ENCODE assay signal across 12 cellular contexts in genomic region chr16:87829123-87829980, GRCh38. TPM values are rescaled to one million over a fixed set of nuclear protein-coding genes. Genes with fewer than 3 reads are reported as not detected.
DNase-seq lines count a peak whose midpoint lies in the region; ATAC-seq and TF ChIP-seq lines count a peak whose summit lies in the region.
"Had no signal": no experiment of that assay in that cellular context is flagged by ENCODE, and none has a peak within 500 bp of the region (broad histone marks: within the 10 kb centered on the region; RNA-seq: fewer than 3 reads in every experiment).

No MANE protein-coding gene starts in this region.

- TF ChIP-seq POLR2A in NB4 (IDR thresholded peaks at IDR 0.05; ENCODE audit: extremely low read depth, insufficient read length): no peak

- no peaks in the 10 kb centered on the region for H3K9me3 Mint-ChIP-seq in activated CD4-positive, alpha-beta T cell treated with anti-CD3 and anti-CD28 coated beads for 36 hours (ENCODE audit: low read depth)
- H3K9me3 Mint-ChIP-seq in activated T-cell treated with anti-CD3 and anti-CD28 coated beads, Interleukin-2, amount 50 U/mL, for 24 hours: no peaks in the 10 kb centered on the region
- H3K9me3 Mint-ChIP-seq in memory B cell: no peaks in the 10 kb centered on the region

- intact Hi-C loops in activated CD4-positive, alpha-beta T cell treated with anti-CD3 and anti-CD28 coated beads for 36 hours (cut with DNase I, micrococcal nuclease): no loop called here

- H3K4me1 Mint-ChIP-seq in activated CD4-positive, alpha-beta T cell treated with anti-CD3 and anti-CD28 coated beads for 36 hours: no peaks in the 10 kb centered on the region
- H3K4me1 Mint-ChIP-seq in activated T-cell treated with anti-CD3 and anti-CD28 coated beads, Interleukin-2, amount 50 U/mL, for 24 hours (ENCODE audit: low read depth): no peaks in the 10 kb centered on the region
- peaks cover 6% of the 10 kb centered on the region for H3K4me1 Mint-ChIP-seq in memory B cell

- no peak overlapping the region for H3K4me3 Mint-ChIP-seq in activated CD4-positive, alpha-beta T cell treated with anti-CD3 and anti-CD28 coated beads for 36 hours
- H3K4me3 Mint-ChIP-seq in activated T-cell treated with anti-CD3 and anti-CD28 coated beads, Interleukin-2, amount 50 U/mL, for 24 hours: peak overlapping the region; percentile 15
- H3K4me3 Mint-ChIP-seq in memory B cell: no peak overlapping the region

- CTCF ChIA-PET in activated CD4-positive, alpha-beta T cell treated with anti-CD3 and anti-CD28 coated beads for 36 hours (lab: Charles Lee): interaction anchor here (1.0 to 1.5 kb wide), 2 partner anchors 21 to 51 kb away, joined by 3 to 5 read pairs; no protein-coding TSS in a partner anchor

- peak overlapping the region; percentile 17 for H3K27ac Mint-ChIP-seq in activated CD4-positive, alpha-beta T cell treated with anti-CD3 and anti-CD28 coated beads for 36 hours
- peak overlapping the region; percentile 82 for H3K27ac Mint-ChIP-seq in activated T-cell treated with anti-CD3 and anti-CD28 coated beads, Interleukin-2, amount 50 U/mL, for 24 hours
- peak overlapping the region; percentile 50 for H3K27ac Mint-ChIP-seq in memory B cell

- peaks cover 42% of the 10 kb centered on the region for H3K36me3 Mint-ChIP-seq in activated CD4-positive, alpha-beta T cell treated with anti-CD3 and anti-CD28 coated beads for 36 hours (ENCODE audit: low read depth)
- peaks cover 53% of the 10 kb centered on the region for H3K36me3 Mint-ChIP-seq in activated T-cell treated with anti-CD3 and anti-CD28 coated beads, Interleukin-2, amount 50 U/mL, for 24 hours (ENCODE audit: low read depth)
- H3K36me3 Mint-ChIP-seq in memory B cell: peaks cover 1% of the 10 kb centered on the region

- no peaks in the 10 kb centered on the region for H3K27me3 Mint-ChIP-seq in activated CD4-positive, alpha-beta T cell treated with anti-CD3 and anti-CD28 coated beads for 36 hours
- H3K27me3 Mint-ChIP-seq in activated T-cell treated with anti-CD3 and anti-CD28 coated beads, Interleukin-2, amount 50 U/mL, for 24 hours: no peaks in the 10 kb centered on the region
- H3K27me3 Mint-ChIP-seq in memory B cell: peaks cover 3% of the 10 kb centered on the region

- ATAC-seq in activated CD4-positive, alpha-beta T cell treated with anti-CD3 and anti-CD28 coated beads for 36 hours: peak; percentile 1
- ATAC-seq in memory B cell (ENCODE audit: low read depth): no peak
- no peak for ATAC-seq in GM21723 (IDR thresholded peaks at IDR 0.05; ENCODE audit: unreplicated experiment)

- no peak for TF ChIP-seq CTCF in NB4 (IDR thresholded peaks at IDR 0.05; ENCODE audit: low read depth, low read length)

- peak; percentile 32 for DNase-seq in activated CD4-positive, alpha-beta T cell treated with anti-CD3 and anti-CD28 coated beads for 36 hours
- no peak for DNase-seq in activated CD4-positive, alpha-beta T cell treated with anti-CD3 and anti-CD28 coated beads, Interleukin-2, amount 50 U/mL, for 1 hour
- DNase-seq in NB4 (ENCODE audit: low read depth) (peak; percentile 53), memory B cell (ENCODE audit: low spot score in 2 of 2) (no peak), midbrain (lab: John Stamatoyannopoulos, UW) (no peak), GM03348 (ENCODE audit: low spot score) (no peak)
- DNase-seq in activated T-cell treated with anti-CD3 and anti-CD28 coated beads, Interleukin-2, amount 50 U/mL, for 24 hours: no peak
- DNase-seq: central memory CD4-positive, alpha-beta T cell; NCI-H1105 treated with DMSO at 0.1 percent for 48 hours; retina; transverse colon had no signal

- POLR2A ChIA-PET in activated CD4-positive, alpha-beta T cell treated with anti-CD3 and anti-CD28 coated beads for 36 hours (lab: Charles Lee): interaction anchor here (0.9 to 1.8 kb wide), 2 partner anchors 8 to 50 kb away, joined by 3 to 7 read pairs; no protein-coding TSS in a partner anchor

- no peak overlapping the region for H3K4me3 ChIP-seq in NB4 (ENCODE audit: low read depth, low read length)
- H3K4me3 ChIP-seq: transverse colon had no signal

RNA-seq across cellular contexts. Expression of gene SLC7A5, which starts 40.0 kb away (rescaled TPM):
- 100 to 1,000 TPM; 337 to 354 TPM for total RNA-seq in activated CD4-positive, alpha-beta T cell treated with anti-CD3 and anti-CD28 coated beads for 36 hours

Comparison
In these comparisons a context has a peak if more than half of its experiments do, and no peak if none do; other contexts are left out.
1. DNase-seq: peak in activated CD4-positive, alpha-beta T cell treated with anti-CD3 and anti-CD28 coated beads for 36 hours (single experiment) and NB4 (single experiment); none in activated CD4-positive, alpha-beta T cell treated with anti-CD3 and anti-CD28 coated beads, Interleukin-2, amount 50 U/mL, for 1 hour (single experiment), activated T-cell treated with anti-CD3 and anti-CD28 coated beads, Interleukin-2, amount 50 U/mL, for 24 hours (single experiment), memory B cell (0 of 2), midbrain (single experiment) and GM03348 (single experiment).
2. H3K27ac Mint-ChIP-seq: peak in every context shown above with its lines; median percentile 82 in activated T-cell treated with anti-CD3 and anti-CD28 coated beads, Interleukin-2, amount 50 U/mL, for 24 hours; 50 in memory B cell; 17 in activated CD4-positive, alpha-beta T cell treated with anti-CD3 and anti-CD28 coated beads for 36 hours.